28 cellular contexts compared by ENCODE assay signal in the genomic region with DNA sequence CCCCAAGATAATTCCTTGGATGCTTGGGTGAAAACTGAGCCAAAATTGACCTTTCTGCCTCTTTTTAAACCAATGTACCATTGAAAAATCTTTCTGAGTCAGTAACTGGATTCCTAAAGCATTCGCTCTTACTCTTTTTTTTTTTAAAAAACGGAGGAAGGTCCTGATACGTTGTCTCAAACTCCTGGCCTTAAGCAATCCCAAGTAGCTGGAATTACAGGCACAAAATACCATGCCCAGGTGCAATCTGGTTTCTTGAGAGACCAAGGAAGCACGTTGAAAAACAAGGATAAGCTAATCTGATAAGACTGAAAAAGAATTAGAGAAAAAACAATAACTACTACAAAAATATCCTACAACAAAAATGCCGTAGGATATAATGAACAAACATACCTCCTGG.
"Had no signal": no experiment of that assay in that cellular context is flagged by ENCODE, and none has a peak within 500 bp of the region (broad histone marks: within the 10 kb centered on the region; RNA-seq: fewer than 3 reads in every experiment).

No MANE protein-coding gene starts in this region.

- H3K4me3 Mint-ChIP-seq: immature natural killer cell; mesothelial cell of epicardium; naive B cell; natural killer cell; stimulated activated naive B cell treated with anti-CD40 and anti-IgM and Interleukin-4, amounts not matched to agents 10 μg/mL and 1 μg/mL and 100 μg/mL, for 72 hours; type B pancreatic cell had no signal

- H3K9me3 Mint-ChIP-seq: immature natural killer cell; mesothelial cell of epicardium; naive B cell; natural killer cell; stimulated activated naive B cell treated with anti-CD40 and anti-IgM and Interleukin-4, amounts not matched to agents 10 μg/mL and 1 μg/mL and 100 μg/mL, for 72 hours; type B pancreatic cell had no signal

- H3K27me3 ChIP-seq: pancreas, stomach, testis, tibial artery, uterus had no signal

- H3K36me3 Mint-ChIP-seq: natural killer cell had no signal

- H3K4me1 ChIP-seq: pancreas, prostate gland, testis, uterus had no signal

- H3K27ac Mint-ChIP-seq: mesothelial cell of epicardium; natural killer cell; stimulated activated naive B cell treated with anti-CD40 and anti-IgM and Interleukin-4, amounts not matched to agents 10 μg/mL and 1 μg/mL and 100 μg/mL, for 72 hours; type B pancreatic cell had no signal

- H3K9me3 ChIP-seq: left ventricle myocardium inferior, pancreas, prostate gland, stomach, testis, tibial artery, uterus had no signal

- FAIRE-seq: islet of Langerhans, kidney had no signal

- H3K36me3 ChIP-seq: pancreas, prostate gland, tibial artery, uterus had no signal

- H3K4me3 ChIP-seq: left ventricle myocardium inferior, lung, pancreas, prostate gland, skin epidermis, stomach, testis, tibial artery, uterus had no signal

- ATAC-seq: natural killer cell; pancreas; right cardiac atrium; sciatic nerve; stimulated activated naive B cell treated with anti-CD40 and anti-IgM and Interleukin-4, amounts not matched to agents 10 μg/mL and 1 μg/mL and 100 μg/mL, for 72 hours; stimulated activated naive CD8-positive, alpha-beta T cell treated with anti-CD3 and anti-CD28 coated beads, Interleukin-15, Interleukin-2, amounts not matched to agents 100 U/mL and 50 U/mL, for 24 hours had no signal

- DNase-seq: hypothalamus; immature natural killer cell; kidney; left ventricle myocardium inferior; mesendoderm; naive B cell; natural killer cell; pancreas; posterior cingulate gyrus; retina; right cardiac atrium; stimulated activated CD4-positive, alpha-beta T cell treated with anti-CD3 and anti-CD28 coated beads, Interleukin-12 subunit alpha, Interleukin-12 subunit beta, amount 100 ng/mL, for 4 hours; stimulated activated CD4-positive, alpha-beta T cell treated with anti-CD3 and anti-CD28 coated beads, Interleukin-15, amount 100 ng/mL, for 24 hours; stimulated activated CD4-positive, alpha-beta T cell treated with anti-CD3 and anti-CD28 coated beads, Interleukin-2, amount 100 ng/mL, for 24 hours; stimulated activated CD4-positive, alpha-beta T cell treated with anti-CD3 and anti-CD28 coated beads, Interleukin-4, amount 100 ng/mL, for 1 hour; stimulated activated naive B cell treated with anti-CD40 and anti-IgM and Interleukin-4, amounts not matched to agents 10 μg/mL and 1 μg/mL and 100 μg/mL, for 72 hours; stimulated activated naive CD8-positive, alpha-beta T cell treated with anti-CD3 and anti-CD28 coated beads, Interleukin-15, Interleukin-2, amounts not matched to agents 100 U/mL and 50 U/mL, for 24 hours; stomach; testis; tibial artery; uterus had no signal

- H3K27ac ChIP-seq: left ventricle myocardium inferior, pancreas, prostate gland, skin epidermis, stomach, testis, tibial artery, uterus had no signal

- H3K27me3 Mint-ChIP-seq: naive B cell; stimulated activated naive B cell treated with anti-CD40 and anti-IgM and Interleukin-4, amounts not matched to agents 10 μg/mL and 1 μg/mL and 100 μg/mL, for 72 hours; type B pancreatic cell had no signal

- H3K4me1 Mint-ChIP-seq: mesothelial cell of epicardium had no signal
